In the genomic region with DNA sequence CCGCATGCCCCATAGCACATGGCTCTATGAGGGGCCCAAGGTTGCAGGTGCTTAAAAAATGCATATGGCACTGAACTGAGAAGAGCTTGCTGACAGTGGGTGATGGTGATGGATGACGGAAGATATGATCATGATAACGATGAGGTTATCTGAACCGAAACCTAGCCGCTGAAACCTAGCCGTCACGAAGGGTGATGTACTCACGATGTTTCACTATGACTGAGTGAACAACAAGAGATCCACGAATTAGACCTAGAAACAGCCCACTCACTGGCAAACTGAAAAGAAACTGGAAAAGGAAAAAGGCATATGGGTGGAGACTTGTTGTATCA, we compare ENCODE assay signal across 8 cellular contexts. TPM values are rescaled to one million over a fixed set of nuclear protein-coding genes. Genes with fewer than 3 reads are reported as not detected.
DNase-seq lines count a peak whose midpoint lies in the region; ATAC-seq and TF ChIP-seq lines count a peak whose summit lies in the region.

No MANE protein-coding gene starts in this region.

- H3K4me3 Mint-ChIP-seq in natural killer cell treated with Interleukin-12 subunit alpha and Interleukin-12 subunit beta and Interleukin-15 and Interleukin-18, amount 100 ng/mL, for 72 hours, result peak overlapping the region; percentile 81
- H3K4me3 Mint-ChIP-seq in natural killer cell, result no peak overlapping the region

- ATAC-seq in natural killer cell treated with Interleukin-12 subunit alpha and Interleukin-12 subunit beta and Interleukin-15 and Interleukin-18, amount 100 ng/mL, for 72 hours, result peak; percentile 69 to 80
- no peak for ATAC-seq in natural killer cell
- ATAC-seq in HG03342 (IDR thresholded peaks at IDR 0.05; ENCODE audit: unreplicated experiment), result peak; percentile 87
- no peak for ATAC-seq in HG02610 (IDR thresholded peaks at IDR 0.05; ENCODE audit: unreplicated experiment)

- H3K27ac Mint-ChIP-seq in natural killer cell treated with Interleukin-12 subunit alpha and Interleukin-12 subunit beta and Interleukin-15 and Interleukin-18, amount 100 ng/mL, for 72 hours, result peak overlapping the region; percentile 59 to 94
- H3K27ac Mint-ChIP-seq in natural killer cell, result peak overlapping the region in 1 of 2 donors; percentile 50

- no peaks in the 10 kb centered on the region for H3K27me3 Mint-ChIP-seq in natural killer cell treated with Interleukin-12 subunit alpha and Interleukin-12 subunit beta and Interleukin-15 and Interleukin-18, amount 100 ng/mL, for 72 hours
- no peaks in the 10 kb centered on the region for H3K27me3 Mint-ChIP-seq in natural killer cell (ENCODE audit: low read depth in 2 of 2)

- peaks cover 9% of the 10 kb centered on the region for H3K9me3 Mint-ChIP-seq in natural killer cell treated with Interleukin-12 subunit alpha and Interleukin-12 subunit beta and Interleukin-15 and Interleukin-18, amount 100 ng/mL, for 72 hours
- H3K9me3 Mint-ChIP-seq in natural killer cell, result peaks cover 0 to 4% of the 10 kb centered on the region in 2 donors

- TF ChIP-seq CTCF in natural killer cell (IDR thresholded peaks at IDR 0.05), result no peak

- intact Hi-C loops in natural killer cell (cut with micrococcal nuclease), result no loop called here

- peaks cover 58 to 89% of the 10 kb centered on the region in 2 donors for H3K4me1 Mint-ChIP-seq in natural killer cell treated with Interleukin-12 subunit alpha and Interleukin-12 subunit beta and Interleukin-15 and Interleukin-18, amount 100 ng/mL, for 72 hours (ENCODE audit: low read depth in 2 of 2)
- peaks cover 52 to 53% of the 10 kb centered on the region in 2 donors for H3K4me1 Mint-ChIP-seq in natural killer cell

- DNase-seq in natural killer cell treated with Interleukin-12 subunit alpha and Interleukin-12 subunit beta and Interleukin-15 and Interleukin-18, amount 100 ng/mL, for 72 hours (ENCODE audit: low spot score), result no peak
- DNase-seq in natural killer cell, result no peak
- DNase-seq in activated effector memory CD4-positive, alpha-beta T cell treated with anti-CD3 and anti-CD28 coated beads, Interleukin-2, amount 50 U/mL, for 16 hours, result peak; percentile 87
- DNase-seq in NOMO-1 treated with dmso at 0.1 percent for 144 hours (lab: John Stamatoyannopoulos, UW; ENCODE audit: unreplicated experiment), result no peak
- DNase-seq in SKM-1 (lab: John Stamatoyannopoulos, UW; ENCODE audit: unreplicated experiment), result no peak
- DNase-seq in NCI-H1417 (lab: John Stamatoyannopoulos, UW), result no peak

- peaks cover 26% of the 10 kb centered on the region for H3K36me3 Mint-ChIP-seq in natural killer cell treated with Interleukin-12 subunit alpha and Interleukin-12 subunit beta and Interleukin-15 and Interleukin-18, amount 100 ng/mL, for 72 hours
- no peaks in the 10 kb centered on the region for H3K36me3 Mint-ChIP-seq in natural killer cell

RNA-seq across cellular contexts. Expression of gene BCL6, which starts 57.6 kb away (rescaled TPM):
- total RNA-seq in natural killer cell treated with Interleukin-12 subunit alpha and Interleukin-12 subunit beta and Interleukin-15 and Interleukin-18, amount 100 ng/mL, for 72 hours, result 100 to 1,000 TPM in 1 of 2 donors, 10 to 100 TPM in 1; 67.8 to 158 TPM
- 10 to 100 TPM; 41.0 to 59.0 (median 45.2) TPM for total RNA-seq in natural killer cell

Comparison
In these comparisons a context has a peak if more than half of its experiments do, and no peak if none do; other contexts are left out.
1. ATAC-seq: peak in natural killer cell treated with Interleukin-12 subunit alpha and Interleukin-12 subunit beta and Interleukin-15 and Interleukin-18, amount 100 ng/mL, for 72 hours (2 of 2) and HG03342 (single experiment); none in natural killer cell (0 of 3) and HG02610 (single experiment).